Comparison of ENCODE assay signal across 1 cellular context in genomic region chr11:95923730-95924413, GRCh38.
A peak's percentile ranks its signal among the peaks of the same experiment; 100 is the strongest.
TF ChIP-seq lines count a peak whose summit lies in the region.

Gene MTMR2 (minus strand): TSS chr11:95924107. CDS start chr11:95923954, 153 bp downstream.

TF ChIP-seq in HepG2, 621 proteins besides CTCF, POLR2A, EP300 and RAD21 (continued from another document and continues in another):
- TF ChIP-seq HNF1A (IDR thresholded peaks at IDR 0.05; ENCODE audit: low read depth): no peak
- peak; percentile 76 for TF ChIP-seq HNF1A (CRISPR knock-in tag; IDR thresholded peaks at IDR 0.05; ENCODE audit: borderline replicate concordance)
- TF ChIP-seq, protein P1, sequence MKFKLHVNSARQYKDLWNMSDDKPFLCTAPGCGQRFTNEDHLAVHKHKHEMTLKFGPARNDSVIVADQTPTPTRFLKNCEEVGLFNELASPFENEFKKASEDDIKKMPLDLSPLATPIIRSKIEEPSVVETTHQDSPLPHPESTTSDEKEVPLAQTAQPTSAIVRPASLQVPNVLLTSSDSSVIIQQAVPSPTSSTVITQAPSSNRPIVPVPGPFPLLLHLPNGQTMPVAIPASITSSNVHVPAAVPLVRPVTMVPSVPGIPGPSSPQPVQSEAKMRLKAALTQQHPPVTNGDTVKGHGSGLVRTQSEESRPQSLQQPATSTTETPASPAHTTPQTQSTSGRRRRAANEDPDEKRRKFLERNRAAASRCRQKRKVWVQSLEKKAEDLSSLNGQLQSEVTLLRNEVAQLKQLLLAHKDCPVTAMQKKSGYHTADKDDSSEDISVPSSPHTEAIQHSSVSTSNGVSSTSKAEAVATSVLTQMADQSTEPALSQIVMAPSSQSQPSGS (CRISPR knock-in tag; IDR thresholded peaks at IDR 0.05): no peak; the same call in 1 of the 2 replicates
- peak; percentile 86 for TF ChIP-seq SAP130 (CRISPR knock-in tag; IDR thresholded peaks at IDR 0.05; ENCODE audit: low read depth)
- TF ChIP-seq ZNF230 (CRISPR knock-in tag; IDR thresholded peaks at IDR 0.05): peak; percentile 71; the same call in 1 of the 2 replicates
- no peak for TF ChIP-seq SNAPC5 (CRISPR knock-in tag; IDR thresholded peaks at IDR 0.05; ENCODE audit: borderline replicate concordance)
- TF ChIP-seq, protein P2, sequence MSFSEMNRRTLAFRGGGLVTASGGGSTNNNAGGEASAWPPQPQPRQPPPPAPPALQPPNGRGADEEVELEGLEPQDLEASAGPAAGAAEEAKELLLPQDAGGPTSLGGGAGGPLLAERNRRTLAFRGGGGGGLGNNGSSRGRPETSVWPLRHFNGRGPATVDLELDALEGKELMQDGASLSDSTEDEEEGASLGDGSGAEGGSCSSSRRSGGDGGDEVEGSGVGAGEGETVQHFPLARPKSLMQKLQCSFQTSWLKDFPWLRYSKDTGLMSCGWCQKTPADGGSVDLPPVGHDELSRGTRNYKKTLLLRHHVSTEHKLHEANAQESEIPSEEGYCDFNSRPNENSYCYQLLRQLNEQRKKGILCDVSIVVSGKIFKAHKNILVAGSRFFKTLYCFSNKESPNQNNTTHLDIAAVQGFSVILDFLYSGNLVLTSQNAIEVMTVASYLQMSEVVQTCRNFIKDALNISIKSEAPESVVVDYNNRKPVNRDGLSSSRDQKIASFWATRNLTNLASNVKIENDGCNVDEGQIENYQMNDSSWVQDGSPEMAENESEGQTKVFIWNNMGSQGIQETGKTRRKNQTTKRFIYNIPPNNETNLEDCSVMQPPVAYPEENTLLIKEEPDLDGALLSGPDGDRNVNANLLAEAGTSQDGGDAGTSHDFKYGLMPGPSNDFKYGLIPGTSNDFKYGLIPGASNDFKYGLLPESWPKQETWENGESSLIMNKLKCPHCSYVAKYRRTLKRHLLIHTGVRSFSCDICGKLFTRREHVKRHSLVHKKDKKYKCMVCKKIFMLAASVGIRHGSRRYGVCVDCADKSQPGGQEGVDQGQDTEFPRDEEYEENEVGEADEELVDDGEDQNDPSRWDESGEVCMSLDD (CRISPR knock-in tag; IDR thresholded peaks at IDR 0.05; ENCODE audit: borderline replicate concordance): peak; percentile 71; the same call in 1 of the 2 replicates
- no peak for TF ChIP-seq ZNF24 (IDR thresholded peaks at IDR 0.05)
- 0 out of 2 replicates have a peak, but pooled peaks have one; percentile 20 for TF ChIP-seq ONECUT2 (CRISPR knock-in tag; IDR thresholded peaks at IDR 0.05)
- TF ChIP-seq, protein P3, sequence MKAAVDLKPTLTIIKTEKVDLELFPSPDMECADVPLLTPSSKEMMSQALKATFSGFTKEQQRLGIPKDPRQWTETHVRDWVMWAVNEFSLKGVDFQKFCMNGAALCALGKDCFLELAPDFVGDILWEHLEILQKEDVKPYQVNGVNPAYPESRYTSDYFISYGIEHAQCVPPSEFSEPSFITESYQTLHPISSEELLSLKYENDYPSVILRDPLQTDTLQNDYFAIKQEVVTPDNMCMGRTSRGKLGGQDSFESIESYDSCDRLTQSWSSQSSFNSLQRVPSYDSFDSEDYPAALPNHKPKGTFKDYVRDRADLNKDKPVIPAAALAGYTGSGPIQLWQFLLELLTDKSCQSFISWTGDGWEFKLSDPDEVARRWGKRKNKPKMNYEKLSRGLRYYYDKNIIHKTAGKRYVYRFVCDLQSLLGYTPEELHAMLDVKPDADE (CRISPR knock-in tag; IDR thresholded peaks at IDR 0.05): no peak; the same call in 1 of the 2 replicates
- TF ChIP-seq HNF4A (CRISPR knock-in tag; IDR thresholded peaks at IDR 0.05): no peak; the same call in 1 of the 2 replicates
- peak; percentile 99 for TF ChIP-seq POLR2G (IDR thresholded peaks at IDR 0.05; ENCODE audit: low read depth, low read length)
- 0 out of 2 replicates have a peak, but pooled peaks have one; percentile 23 for TF ChIP-seq TSC22D2 (CRISPR knock-in tag; IDR thresholded peaks at IDR 0.05; ENCODE audit: borderline replicate concordance)
- peak; percentile 82 for TF ChIP-seq KLF6 (CRISPR knock-in tag; IDR thresholded peaks at IDR 0.05)
- peak; percentile 86; the same call in 1 of the 2 replicates for TF ChIP-seq ZNF619 (CRISPR knock-in tag; IDR thresholded peaks at IDR 0.05)
- TF ChIP-seq JARID2 (CRISPR knock-in tag; IDR thresholded peaks at IDR 0.05; ENCODE audit: insufficient replicate concordance): peak; percentile 62
- TF ChIP-seq ZNF557 (CRISPR knock-in tag; IDR thresholded peaks at IDR 0.05): no peak
- TF ChIP-seq ZMAT5 (CRISPR knock-in tag; IDR thresholded peaks at IDR 0.05; ENCODE audit: borderline replicate concordance, low read depth): no peak
- TF ChIP-seq SMAD1 (CRISPR knock-in tag; IDR thresholded peaks at IDR 0.05; ENCODE audit: borderline replicate concordance, low read depth): peak; percentile 85; the same call in 1 of the 2 replicates
- no peak for TF ChIP-seq NFYC (CRISPR knock-in tag; IDR thresholded peaks at IDR 0.05)
- peak; percentile 90 for TF ChIP-seq MXD1 (CRISPR knock-in tag; IDR thresholded peaks at IDR 0.05)
- TF ChIP-seq ZNF431 (CRISPR knock-in tag; IDR thresholded peaks at IDR 0.05; ENCODE audit: borderline replicate concordance, low read depth): no peak
- TF ChIP-seq, protein P4, sequence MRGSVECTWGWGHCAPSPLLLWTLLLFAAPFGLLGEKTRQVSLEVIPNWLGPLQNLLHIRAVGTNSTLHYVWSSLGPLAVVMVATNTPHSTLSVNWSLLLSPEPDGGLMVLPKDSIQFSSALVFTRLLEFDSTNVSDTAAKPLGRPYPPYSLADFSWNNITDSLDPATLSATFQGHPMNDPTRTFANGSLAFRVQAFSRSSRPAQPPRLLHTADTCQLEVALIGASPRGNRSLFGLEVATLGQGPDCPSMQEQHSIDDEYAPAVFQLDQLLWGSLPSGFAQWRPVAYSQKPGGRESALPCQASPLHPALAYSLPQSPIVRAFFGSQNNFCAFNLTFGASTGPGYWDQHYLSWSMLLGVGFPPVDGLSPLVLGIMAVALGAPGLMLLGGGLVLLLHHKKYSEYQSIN (CRISPR knock-in tag; IDR thresholded peaks at IDR 0.05; ENCODE audit: borderline replicate concordance): no peak
- TF ChIP-seq, protein P5, sequence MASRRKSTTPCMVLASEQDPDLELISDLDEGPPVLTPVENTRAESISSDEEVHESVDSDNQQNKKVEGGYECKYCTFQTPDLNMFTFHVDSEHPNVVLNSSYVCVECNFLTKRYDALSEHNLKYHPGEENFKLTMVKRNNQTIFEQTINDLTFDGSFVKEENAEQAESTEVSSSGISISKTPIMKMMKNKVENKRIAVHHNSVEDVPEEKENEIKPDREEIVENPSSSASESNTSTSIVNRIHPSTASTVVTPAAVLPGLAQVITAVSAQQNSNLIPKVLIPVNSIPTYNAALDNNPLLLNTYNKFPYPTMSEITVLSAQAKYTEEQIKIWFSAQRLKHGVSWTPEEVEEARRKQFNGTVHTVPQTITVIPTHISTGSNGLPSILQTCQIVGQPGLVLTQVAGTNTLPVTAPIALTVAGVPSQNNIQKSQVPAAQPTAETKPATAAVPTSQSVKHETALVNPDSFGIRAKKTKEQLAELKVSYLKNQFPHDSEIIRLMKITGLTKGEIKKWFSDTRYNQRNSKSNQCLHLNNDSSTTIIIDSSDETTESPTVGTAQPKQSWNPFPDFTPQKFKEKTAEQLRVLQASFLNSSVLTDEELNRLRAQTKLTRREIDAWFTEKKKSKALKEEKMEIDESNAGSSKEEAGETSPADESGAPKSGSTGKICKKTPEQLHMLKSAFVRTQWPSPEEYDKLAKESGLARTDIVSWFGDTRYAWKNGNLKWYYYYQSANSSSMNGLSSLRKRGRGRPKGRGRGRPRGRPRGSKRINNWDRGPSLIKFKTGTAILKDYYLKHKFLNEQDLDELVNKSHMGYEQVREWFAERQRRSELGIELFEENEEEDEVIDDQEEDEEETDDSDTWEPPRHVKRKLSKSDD (CRISPR knock-in tag; IDR thresholded peaks at IDR 0.05; ENCODE audit: low read depth): 0 out of 2 replicates have a peak, but pooled peaks have one; percentile 22
- TF ChIP-seq, protein P6, sequence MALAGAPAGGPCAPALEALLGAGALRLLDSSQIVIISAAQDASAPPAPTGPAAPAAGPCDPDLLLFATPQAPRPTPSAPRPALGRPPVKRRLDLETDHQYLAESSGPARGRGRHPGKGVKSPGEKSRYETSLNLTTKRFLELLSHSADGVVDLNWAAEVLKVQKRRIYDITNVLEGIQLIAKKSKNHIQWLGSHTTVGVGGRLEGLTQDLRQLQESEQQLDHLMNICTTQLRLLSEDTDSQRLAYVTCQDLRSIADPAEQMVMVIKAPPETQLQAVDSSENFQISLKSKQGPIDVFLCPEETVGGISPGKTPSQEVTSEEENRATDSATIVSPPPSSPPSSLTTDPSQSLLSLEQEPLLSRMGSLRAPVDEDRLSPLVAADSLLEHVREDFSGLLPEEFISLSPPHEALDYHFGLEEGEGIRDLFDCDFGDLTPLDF (CRISPR knock-in tag; IDR thresholded peaks at IDR 0.05): peak; percentile 76
- no peak for TF ChIP-seq MLLT10 (CRISPR knock-in tag; IDR thresholded peaks at IDR 0.05)
- no peak for TF ChIP-seq PLRG1 (conservative IDR thresholded peaks at IDR 0.05)
- no peak for TF ChIP-seq GTF3A (CRISPR knock-in tag; conservative IDR thresholded peaks at IDR 0.05)
- TF ChIP-seq ARNTL (CRISPR knock-in tag; IDR thresholded peaks at IDR 0.05): no peak; the same call in 1 of the 2 replicates
- peak; percentile 91; the same call in 1 of the 2 replicates for TF ChIP-seq HES4 (CRISPR knock-in tag; IDR thresholded peaks at IDR 0.05; ENCODE audit: borderline replicate concordance)
- TF ChIP-seq TFDP1 (CRISPR knock-in tag; IDR thresholded peaks at IDR 0.05; ENCODE audit: borderline replicate concordance): peak; percentile 74; the same call in 1 of the 2 replicates
- no peak for TF ChIP-seq ZC3H4 (CRISPR knock-in tag; IDR thresholded peaks at IDR 0.05; ENCODE audit: borderline replicate concordance)
- no peak for TF ChIP-seq NBN (conservative IDR thresholded peaks at IDR 0.05)
- TF ChIP-seq, protein P7, sequence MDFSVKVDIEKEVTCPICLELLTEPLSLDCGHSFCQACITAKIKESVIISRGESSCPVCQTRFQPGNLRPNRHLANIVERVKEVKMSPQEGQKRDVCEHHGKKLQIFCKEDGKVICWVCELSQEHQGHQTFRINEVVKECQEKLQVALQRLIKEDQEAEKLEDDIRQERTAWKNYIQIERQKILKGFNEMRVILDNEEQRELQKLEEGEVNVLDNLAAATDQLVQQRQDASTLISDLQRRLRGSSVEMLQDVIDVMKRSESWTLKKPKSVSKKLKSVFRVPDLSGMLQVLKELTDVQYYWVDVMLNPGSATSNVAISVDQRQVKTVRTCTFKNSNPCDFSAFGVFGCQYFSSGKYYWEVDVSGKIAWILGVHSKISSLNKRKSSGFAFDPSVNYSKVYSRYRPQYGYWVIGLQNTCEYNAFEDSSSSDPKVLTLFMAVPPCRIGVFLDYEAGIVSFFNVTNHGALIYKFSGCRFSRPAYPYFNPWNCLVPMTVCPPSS (IDR thresholded peaks at IDR 0.05): no peak
- TF ChIP-seq CCAR2 (optimal IDR thresholded peaks at IDR 0.05; ENCODE audit: low read depth, low read length): no peak
- TF ChIP-seq, protein P8, sequence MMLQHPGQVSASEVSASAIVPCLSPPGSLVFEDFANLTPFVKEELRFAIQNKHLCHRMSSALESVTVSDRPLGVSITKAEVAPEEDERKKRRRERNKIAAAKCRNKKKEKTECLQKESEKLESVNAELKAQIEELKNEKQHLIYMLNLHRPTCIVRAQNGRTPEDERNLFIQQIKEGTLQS (CRISPR knock-in tag; IDR thresholded peaks at IDR 0.05): peak; percentile 24; the same call in 1 of the 2 replicates
- peak; percentile 72; the same call in 1 of the 2 replicates for TF ChIP-seq HBP1 (CRISPR knock-in tag; IDR thresholded peaks at IDR 0.05; ENCODE audit: low read depth)
